In genomic region chr3:158731525-158731924, GRCh38 we compare ENCODE assay signal across 7 cellular contexts. TPM values are rescaled to one million over a fixed set of nuclear protein-coding genes. Genes with fewer than 3 reads are reported as not detected.
A peak's percentile ranks its signal among the peaks of the same experiment; 100 is the strongest.
DNase-seq lines count a peak whose midpoint lies in the region; TF ChIP-seq lines count a peak whose summit lies in the region.

No MANE protein-coding gene starts in this region.

- TF ChIP-seq CTCF in H9 (conservative IDR thresholded peaks at IDR 0.05): no peak
- TF ChIP-seq CTCF in spleen (IDR thresholded peaks at IDR 0.05 in 8 of 11, conservative IDR thresholded peaks at IDR 0.05 in 3 of 11): no peak

- peaks cover 27% of the 10 kb centered on the region for H3K27me3 Mint-ChIP-seq in H9 (ENCODE audit: low read depth)
- no peaks in the 10 kb centered on the region for H3K27me3 Mint-ChIP-seq in activated T-helper 2 cell treated with anti-CD3 and anti-CD28 coated beads, Interferon-gamma antibody, Interleukin-2, Interleukin-4, amounts not matched to agents 10 μg/mL and 5 μg/mL and 100 μg/mL, durations not matched to agents 14 hours and 24 hours and 36 hours (ENCODE audit: low read depth)

- H3K14ac ChIP-seq in H9 (ENCODE audit: insufficient read depth, low read length): no peak overlapping the region

- H3K27me3 ChIP-seq in H9 (ENCODE audit: insufficient read depth, low read length): no peaks in the 10 kb centered on the region; the same call in 1 of the 2 replicates
- peaks cover 24% of the 10 kb centered on the region for H3K27me3 ChIP-seq in iPS-18a (ENCODE audit: control insufficient read depth, insufficient read depth, low read length)
- H3K27me3 ChIP-seq in spleen (replicated peaks in 1 of 7): peaks cover 0 to 14% (median 0%) of the 10 kb centered on the region in 7 donors

- H4K5ac ChIP-seq in H9 (ENCODE audit: insufficient read length, low read depth, low read length): no peak overlapping the region

- H3K4me3 ChIP-seq in iPS-18a (ENCODE audit: low read length): peak overlapping the region; percentile 66
- peak overlapping the region; percentile 31 to 81 (median 66) for H3K4me3 ChIP-seq in spleen

- TF ChIP-seq POLR2A in spleen (IDR thresholded peaks at IDR 0.05): no peak

- H2AK5ac ChIP-seq in H9 (ENCODE audit: insufficient read length, low read length): no peak overlapping the region

- no peak overlapping the region for H4K8ac ChIP-seq in H9 (replicated peaks; ENCODE audit: insufficient read length, low read depth, low read length)

- no peaks in the 10 kb centered on the region for H3K79me1 ChIP-seq in H9 (ENCODE audit: insufficient read depth, low read depth, low read length, poor library complexity, severe bottlenecking)

- no peak for DNase-seq in H9
- no peak for DNase-seq in activated T-helper 2 cell treated with anti-CD3 and anti-CD28 coated beads, Interferon-gamma antibody, Interleukin-2, Interleukin-4, amounts not matched to agents 10 μg/mL and 5 μg/mL and 100 μg/mL, durations not matched to agents 14 hours and 24 hours and 36 hours (ENCODE audit: low spot score)
- DNase-seq in spleen: no peak
- no peak for DNase-seq in OCI-M1 (lab: John Stamatoyannopoulos, UW)
- DNase-seq in NCI-H2227 treated with DMSO at 0.1 percent for 48 hours (lab: John Stamatoyannopoulos, UW): no peak
- DNase-seq in NCI-H1694 treated with DMSO at 0.1 percent for 48 hours (lab: John Stamatoyannopoulos, UW): no peak

- H2BK12ac ChIP-seq in H9 (ENCODE audit: insufficient read length, low read depth, low read length): no peak overlapping the region

- H3K9ac ChIP-seq in H9 (ENCODE audit: extremely low read depth, insufficient read length, low read length) (no peak overlapping the region), iPS-18a (ENCODE audit: low read length) (no peak overlapping the region)

- no peak overlapping the region for H3K56ac ChIP-seq in H9 (ENCODE audit: insufficient read length, low read depth, low read length)

- H2BK20ac ChIP-seq in H9 (ENCODE audit: low read depth, low read length, poor library complexity, severe bottlenecking): no peak overlapping the region

- H3K23me2 ChIP-seq in H9 (ENCODE audit: insufficient read length, low read depth, low read length, poor library complexity, severe bottlenecking): peaks cover 17% of the 10 kb centered on the region

- peaks cover 6 to 8% of the 10 kb centered on the region in 2 experiments; a peak in 3 of 4 replicates for H3K4me1 Mint-ChIP-seq in H9
- H3K4me1 Mint-ChIP-seq in activated T-helper 2 cell treated with anti-CD3 and anti-CD28 coated beads, Interferon-gamma antibody, Interleukin-2, Interleukin-4, amounts not matched to agents 10 μg/mL and 5 μg/mL and 100 μg/mL, durations not matched to agents 14 hours and 24 hours and 36 hours (ENCODE audit: low read depth): peaks cover 13% of the 10 kb centered on the region

- H2AFZ ChIP-seq in H9 (ENCODE audit: low read length): no peak overlapping the region

- no peaks in the 10 kb centered on the region for H3K36me3 ChIP-seq in iPS-18a (ENCODE audit: control insufficient read depth, low read depth, low read length)
- no peaks in the 10 kb centered on the region for H3K36me3 ChIP-seq in spleen

- peaks cover 3 to 7% of the 10 kb centered on the region in 2 experiments; a peak in 3 of 5 replicates for H3K9me3 Mint-ChIP-seq in H9
- H3K9me3 Mint-ChIP-seq in activated T-helper 2 cell treated with anti-CD3 and anti-CD28 coated beads, Interferon-gamma antibody, Interleukin-2, Interleukin-4, amounts not matched to agents 10 μg/mL and 5 μg/mL and 100 μg/mL, durations not matched to agents 14 hours and 24 hours and 36 hours: no peaks in the 10 kb centered on the region

- no CpG with 5 or more reads among the region's 13 CpGs for WGBS in H9 (ENCODE audit: extremely low coverage, insufficient read length, low lambda C conversion rate)
- WGBS in spleen, 5 donors: 53 to 71% (median 54%) methylated on average over 12 to 13 of the region's 13 CpGs

- no peak overlapping the region for H3K4ac ChIP-seq in H9 (ENCODE audit: low read depth, low read length)

- no peak overlapping the region for H2BK120ac ChIP-seq in H9 (ENCODE audit: low read depth, low read length, poor library complexity, severe bottlenecking)

- H3K79me2 ChIP-seq in H9 (ENCODE audit: insufficient read depth, low read length): no peaks in the 10 kb centered on the region

- H3K18ac ChIP-seq in H9 (ENCODE audit: insufficient read length, low read depth, low read length): no peak overlapping the region

- no peaks in the 10 kb centered on the region; the same call in 1 of the 2 replicates for H3K4me1 ChIP-seq in H9 (ENCODE audit: insufficient read depth, low read length)
- no peaks in the 10 kb centered on the region for H3K4me1 ChIP-seq in iPS-18a (ENCODE audit: control insufficient read depth, low read depth, low read length)
- peaks cover 8 to 43% (median 30%) of the 10 kb centered on the region in 6 donors for H3K4me1 ChIP-seq in spleen

- H3K36me3 Mint-ChIP-seq in H9 (ENCODE audit: insufficient read depth in 1 of 3, low read depth in 3 of 3): peaks cover 0 to 12% (median 8%) of the 10 kb centered on the region in 3 experiments; a peak in 4 of 7 replicates
- H3K36me3 Mint-ChIP-seq in activated T-helper 2 cell treated with anti-CD3 and anti-CD28 coated beads, Interferon-gamma antibody, Interleukin-2, Interleukin-4, amounts not matched to agents 10 μg/mL and 5 μg/mL and 100 μg/mL, durations not matched to agents 14 hours and 24 hours and 36 hours (ENCODE audit: low read depth): peaks cover 2% of the 10 kb centered on the region

- H2BK15ac ChIP-seq in H9 (ENCODE audit: low read depth, low read length): no peak overlapping the region

- H3K27ac ChIP-seq in H9 (ENCODE audit: insufficient read length, low read depth, low read length) (no peak overlapping the region), iPS-18a (ENCODE audit: low read length) (no peak overlapping the region), spleen (peak overlapping the region in 7 of 8 donors; percentile 9 to 67 (median 44))

- H4K20me1 ChIP-seq in H9 (ENCODE audit: control insufficient read depth, insufficient read depth, insufficient read length): no peaks in the 10 kb centered on the region

- H3K9me3 ChIP-seq in H9 (ENCODE audit: control insufficient read depth, low read depth, low read length) (no peaks in the 10 kb centered on the region), iPS-18a (ENCODE audit: control insufficient read depth, low read depth, low read length) (peaks cover 3% of the 10 kb centered on the region), spleen (peaks cover 0 to 17% (median 11%) of the 10 kb centered on the region in 8 donors)

- H3K23ac ChIP-seq in H9 (ENCODE audit: insufficient read length, low read depth, low read length): no peak overlapping the region

- intact Hi-C loops in activated T-helper 2 cell treated with anti-CD3 and anti-CD28 coated beads, Interferon-gamma antibody, Interleukin-2, Interleukin-4, amounts not matched to agents 10 μg/mL and 5 μg/mL and 100 μg/mL, durations not matched to agents 14 hours and 24 hours and 36 hours (cut with micrococcal nuclease): no loop called here
- intact Hi-C loops in spleen (cut with DNase I; ENCODE audit: low total_unique reads): loop anchor here (5.0 kb wide), 1 partner anchor 51 kb away; no protein-coding TSS in a partner anchor

- H3K27ac Mint-ChIP-seq in H9: no peak overlapping the region
- no peak overlapping the region for H3K27ac Mint-ChIP-seq in activated T-helper 2 cell treated with anti-CD3 and anti-CD28 coated beads, Interferon-gamma antibody, Interleukin-2, Interleukin-4, amounts not matched to agents 10 μg/mL and 5 μg/mL and 100 μg/mL, durations not matched to agents 14 hours and 24 hours and 36 hours

- no peak overlapping the region for H2BK5ac ChIP-seq in H9 (ENCODE audit: insufficient read length, low read length)

- no peak overlapping the region for H3T11ph ChIP-seq in H9 (ENCODE audit: low read length)

- peak overlapping the region; percentile 65 to 76 for H3K4me3 Mint-ChIP-seq in H9
- peak overlapping the region; percentile 49 for H3K4me3 Mint-ChIP-seq in activated T-helper 2 cell treated with anti-CD3 and anti-CD28 coated beads, Interferon-gamma antibody, Interleukin-2, Interleukin-4, amounts not matched to agents 10 μg/mL and 5 μg/mL and 100 μg/mL, durations not matched to agents 14 hours and 24 hours and 36 hours (ENCODE audit: low read depth)

- no peak overlapping the region for H4K91ac ChIP-seq in H9 (ENCODE audit: insufficient read length, low read depth, low read length)

- peak overlapping the region; percentile 76 for H3K4me2 ChIP-seq in H9 (ENCODE audit: insufficient read depth, insufficient read length, low read length)

RNA-seq across cellular contexts. Expression of gene RARRES1, which starts 0.7 kb away (rescaled TPM):
- total RNA-seq in H9 (2021) (0.72 and 0.81 TPM in 2 replicates), spleen (10 to 100 TPM in 1 of 7 donors, 1 to 10 TPM in 6; 1.8 to 18.7 (median 4.7) TPM)
- total RNA-seq in activated T-helper 2 cell treated with anti-CD3 and anti-CD28 coated beads, Interferon-gamma antibody, Interleukin-2, Interleukin-4, amounts not matched to agents 10 μg/mL and 5 μg/mL and 100 μg/mL, durations not matched to agents 14 hours and 24 hours and 36 hours: 0.21 and 0.64 TPM in 2 replicates
- 10 to 100 TPM in 1 of 3 donors, 1 to 10 TPM in 2; 2.2 to 20.9 (median 6.2) TPM for polyA plus RNA-seq in spleen

RNA-seq across cellular contexts. Expression of gene LXN, which starts 59.1 kb away (rescaled TPM):
- total RNA-seq in H9 (2021) (6.7 and 7.7 TPM in 2 replicates), spleen (10 to 100 TPM in 4 of 7 donors, 1 to 10 TPM in 3; 7.9 to 17.3 (median 11.3) TPM)
- 25.8 and 27.2 TPM in 2 replicates for total RNA-seq in activated T-helper 2 cell treated with anti-CD3 and anti-CD28 coated beads, Interferon-gamma antibody, Interleukin-2, Interleukin-4, amounts not matched to agents 10 μg/mL and 5 μg/mL and 100 μg/mL, durations not matched to agents 14 hours and 24 hours and 36 hours
- 10 to 100 TPM; 12.3 to 18.6 (median 16.0) TPM for polyA plus RNA-seq in spleen

Comparison
In these comparisons a context has a peak if more than half of its experiments do, and no peak if none do; other contexts are left out.
1. H3K27ac ChIP-seq: peak in spleen (7 of 8); none in H9 (single experiment) and iPS-18a (single experiment).